Comparison of ENCODE assay signal across 1 cellular context in the genomic region with DNA sequence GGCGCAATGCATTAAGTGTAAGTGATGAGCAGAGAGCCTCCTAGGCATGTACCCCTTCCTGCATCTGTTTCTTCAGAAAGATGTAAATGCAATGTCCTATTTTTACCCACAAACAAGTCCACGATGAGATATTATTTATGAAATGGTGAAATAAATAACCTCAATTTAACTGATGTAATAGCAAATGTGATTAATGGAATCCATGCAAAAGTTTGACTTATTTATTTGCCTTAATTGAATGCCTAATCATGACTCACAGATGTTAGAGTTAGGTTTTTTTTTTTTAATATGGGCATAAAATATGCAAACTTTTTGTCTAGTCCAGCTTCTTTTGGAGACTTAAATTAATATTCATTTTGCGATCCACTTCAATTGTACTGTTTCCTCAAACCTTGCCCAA.
TF ChIP-seq lines count a peak whose summit lies in the region.

No MANE protein-coding gene starts in this region.

TF ChIP-seq in SK-N-SH treated with all-trans-retinoic acid at 6 μM for 48 hours, 23 proteins besides CTCF, POLR2A, EP300 and RAD21 (continued from another document):
- TF ChIP-seq, protein P1, sequence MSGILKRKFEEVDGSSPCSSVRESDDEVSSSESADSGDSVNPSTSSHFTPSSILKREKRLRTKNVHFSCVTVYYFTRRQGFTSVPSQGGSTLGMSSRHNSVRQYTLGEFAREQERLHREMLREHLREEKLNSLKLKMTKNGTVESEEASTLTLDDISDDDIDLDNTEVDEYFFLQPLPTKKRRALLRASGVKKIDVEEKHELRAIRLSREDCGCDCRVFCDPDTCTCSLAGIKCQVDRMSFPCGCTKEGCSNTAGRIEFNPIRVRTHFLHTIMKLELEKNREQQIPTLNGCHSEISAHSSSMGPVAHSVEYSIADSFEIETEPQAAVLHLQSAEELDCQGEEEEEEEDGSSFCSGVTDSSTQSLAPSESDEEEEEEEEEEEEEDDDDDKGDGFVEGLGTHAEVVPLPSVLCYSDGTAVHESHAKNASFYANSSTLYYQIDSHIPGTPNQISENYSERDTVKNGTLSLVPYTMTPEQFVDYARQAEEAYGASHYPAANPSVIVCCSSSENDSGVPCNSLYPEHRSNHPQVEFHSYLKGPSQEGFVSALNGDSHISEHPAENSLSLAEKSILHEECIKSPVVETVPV (CRISPR knock-in tag; IDR thresholded peaks at IDR 0.05): no peak
